ENCODE assay signal across 7 cellular contexts in the genomic region with DNA sequence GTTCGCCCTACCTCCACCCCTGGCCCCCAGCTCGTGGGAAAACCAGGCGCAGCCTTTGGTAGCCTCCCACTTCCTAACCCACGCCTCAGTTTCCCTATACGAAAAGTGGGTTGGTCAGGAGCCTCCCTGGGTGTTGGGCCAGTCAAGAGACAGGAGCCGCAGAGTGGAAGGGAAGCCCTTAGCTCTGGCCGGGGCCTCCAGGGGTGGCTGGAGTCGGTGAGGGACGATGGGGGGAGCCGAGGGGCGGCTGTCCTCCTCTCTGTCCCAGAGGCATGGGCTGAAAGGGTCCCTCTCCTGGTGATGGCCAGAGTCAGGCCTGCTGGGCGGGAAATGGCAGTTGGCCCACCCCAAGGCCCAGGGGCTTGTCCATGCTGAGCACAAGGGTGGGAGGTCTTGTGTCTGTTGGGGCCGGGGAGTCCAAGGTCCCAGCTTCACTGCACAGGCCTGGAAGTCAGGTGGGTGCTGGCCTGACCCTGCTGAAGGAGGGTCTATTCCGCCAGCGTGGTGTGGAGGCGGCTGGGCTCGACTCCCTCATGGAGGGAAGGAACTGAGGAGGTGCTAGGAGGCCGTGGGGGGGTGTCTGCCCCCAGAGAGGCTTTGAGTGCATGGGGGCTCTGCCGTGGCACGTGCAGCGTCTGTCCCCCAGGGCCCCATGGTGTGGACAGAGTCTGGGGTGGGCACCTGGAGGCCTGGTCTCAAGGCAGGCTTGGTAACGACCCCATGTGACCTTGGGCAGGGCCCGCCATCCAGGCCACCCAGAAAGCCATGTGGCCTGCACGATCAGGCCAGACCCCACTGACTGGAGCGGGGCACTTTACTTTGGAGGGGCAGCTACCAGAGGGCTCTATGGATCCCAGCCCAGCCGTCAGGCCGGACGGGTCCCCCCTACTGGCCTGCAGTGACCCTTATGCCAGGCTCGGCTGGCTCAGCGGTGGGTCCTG. TPM values are rescaled to one million over a fixed set of nuclear protein-coding genes. Genes with fewer than 3 reads are reported as not detected.
DNase-seq lines count a peak whose midpoint lies in the region; ATAC-seq, FAIRE-seq and TF ChIP-seq lines count a peak whose summit lies in the region.

No MANE protein-coding gene starts in this region.

- no peaks in the 10 kb centered on the region for H3K27me3 Mint-ChIP-seq in activated naive CD8-positive, alpha-beta T cell

- H3K36me3 Mint-ChIP-seq in activated naive CD8-positive, alpha-beta T cell, result no peaks in the 10 kb centered on the region

- dilution Hi-C loops in keratinocyte (cut with MboI; ENCODE audit: extremely low pct_ligation_motif_present, low sequenced_read_pairs), result no loop called here

- H3K4me1 ChIP-seq in keratinocyte (ENCODE audit: control insufficient read depth, extremely low read depth, insufficient read depth, low read length) (peaks cover 19% of the 10 kb centered on the region), subcutaneous abdominal adipose tissue (ENCODE audit: control insufficient read depth in 5 of 5, insufficient read depth in 5 of 5, low read length in 5 of 5) (peaks cover 0 to 57% (median 34%) of the 10 kb centered on the region in 5 donors)

- no peaks in the 10 kb centered on the region for H3K36me3 ChIP-seq in keratinocyte (ENCODE audit: control insufficient read depth in 2 of 2, extremely low read depth in 1 of 2, insufficient read depth in 2 of 2, low read length in 2 of 2)
- no peaks in the 10 kb centered on the region for H3K36me3 ChIP-seq in subcutaneous abdominal adipose tissue (ENCODE audit: control insufficient read depth in 5 of 5, insufficient read depth in 5 of 5, low read length in 5 of 5)

- no peaks in the 10 kb centered on the region for H3K27me3 ChIP-seq in HL-60 (ENCODE audit: insufficient read depth, poor library complexity, severe bottlenecking)
- no peaks in the 10 kb centered on the region for H3K27me3 ChIP-seq in keratinocyte (ENCODE audit: control insufficient read depth, extremely low read depth, insufficient read depth, low read length)
- peaks cover 0 to 25% (median 6%) of the 10 kb centered on the region in 5 donors for H3K27me3 ChIP-seq in subcutaneous abdominal adipose tissue (ENCODE audit: control insufficient read depth in 5 of 5, insufficient read depth in 4 of 5, low read length in 5 of 5)

- ATAC-seq in GM21447 (IDR thresholded peaks at IDR 0.05; ENCODE audit: unreplicated experiment) (no peak), GM21360 (IDR thresholded peaks at IDR 0.05; ENCODE audit: unreplicated experiment) (no peak)

- no peak overlapping the region for H2AFZ ChIP-seq in keratinocyte (ENCODE audit: control insufficient read depth, low read length)

- H3K27ac ChIP-seq in HL-60 (replicated peaks), result peak overlapping the region; percentile 94
- no peak overlapping the region for H3K27ac ChIP-seq in keratinocyte (ENCODE audit: control insufficient read depth, insufficient read depth, low read length)
- no peak overlapping the region for H3K27ac ChIP-seq in subcutaneous abdominal adipose tissue (ENCODE audit: low read depth, low read length)

- no peak for FAIRE-seq in keratinocyte (lab: Jason Lieb, UNC)

- H3K9me1 ChIP-seq in keratinocyte (ENCODE audit: control insufficient read depth, extremely low read depth, insufficient read depth, low read length), result no peaks in the 10 kb centered on the region

- peak overlapping the region; percentile 86 for H3K4me3 ChIP-seq in HL-60 (replicated peaks; ENCODE audit: insufficient read depth, low read length)
- H3K4me3 ChIP-seq in keratinocyte (ENCODE audit: control insufficient read depth in 2 of 3, extremely low read depth in 1 of 3, insufficient read depth in 2 of 3, low read depth in 1 of 3, low read length in 3 of 3), result peak overlapping the region; percentile 60 to 80 (median 73)
- H3K4me3 ChIP-seq in subcutaneous abdominal adipose tissue (ENCODE audit: low read depth in 1 of 5, low read length in 5 of 5), result peak overlapping the region in 4 of 5 donors; percentile 27 to 73 (median 71)

- peak overlapping the region; percentile 67 for H3K4me2 ChIP-seq in keratinocyte (ENCODE audit: control insufficient read depth, extremely low read depth, insufficient read depth, low read depth, low read length)

- H4K20me1 ChIP-seq in keratinocyte (ENCODE audit: control insufficient read depth, extremely low read depth, insufficient read depth, low read length), result no peaks in the 10 kb centered on the region

- H3K4me3 Mint-ChIP-seq in activated naive CD8-positive, alpha-beta T cell, result peak overlapping the region; percentile 75

- no peak for TF ChIP-seq CTCF in HL-60 (IDR thresholded peaks at IDR 0.05; ENCODE audit: insufficient read depth, low read length)
- TF ChIP-seq CTCF in keratinocyte (optimal IDR thresholded peaks at IDR 0.05 in 1 of 3, IDR thresholded peaks at IDR 0.05 in 1 of 3, conservative IDR thresholded peaks at IDR 0.05 in 1 of 3; ENCODE audit: extremely low read depth in 1 of 3, insufficient read depth in 2 of 3, low read length in 3 of 3), result no peak

- H3K9me3 Mint-ChIP-seq in activated naive CD8-positive, alpha-beta T cell (ENCODE audit: low read depth), result no peaks in the 10 kb centered on the region

- no peaks in the 10 kb centered on the region for H3K79me2 ChIP-seq in keratinocyte (ENCODE audit: control insufficient read depth, insufficient read depth, low read length)

- peaks cover 5% of the 10 kb centered on the region for H3K4me1 Mint-ChIP-seq in activated naive CD8-positive, alpha-beta T cell (ENCODE audit: low read depth)

- H3K9me3 ChIP-seq in keratinocyte (ENCODE audit: control insufficient read depth, low read depth, low read length) (no peaks in the 10 kb centered on the region), subcutaneous abdominal adipose tissue (ENCODE audit: control insufficient read depth in 5 of 5, low read length in 5 of 5) (no peaks in the 10 kb centered on the region)

- H3K27ac Mint-ChIP-seq in activated naive CD8-positive, alpha-beta T cell, result peak overlapping the region; percentile 73

- DNase-seq in HL-60 (ENCODE audit: low read depth in 1 of 2, low spot score in 1 of 2), result peak; percentile 43 to 75
- DNase-seq in keratinocyte (ENCODE audit: low read depth, low spot score), result no peak
- no peak for DNase-seq in NCI-H1417 treated with DMSO at 0.1 percent for 48 hours (lab: John Stamatoyannopoulos, UW)

- H3K9ac ChIP-seq in keratinocyte (ENCODE audit: control insufficient read depth, extremely low read depth, insufficient read depth, low read length) (peak overlapping the region; percentile 68), subcutaneous abdominal adipose tissue (ENCODE audit: low read length in 5 of 5) (peak overlapping the region in 3 of 5 donors; percentile 13 to 58 (median 43))

RNA-seq across cellular contexts. Expression of gene SLC16A3, which starts 1.1 kb away (rescaled TPM):
- 35.7 to 112 TPM (median 40.7 TPM) in 3 replicates for polyA plus RNA-seq in keratinocyte
- 2.3 TPM for polyA plus RNA-seq in keratinocyte (2011; ENCODE audit: low read depth)
- 10.9 and 32.0 TPM in 2 replicates for polyA plus RNA-seq in keratinocyte (2011; cell fraction: cytosol; rRNA removed)
- polyA plus RNA-seq in keratinocyte (2011; cell fraction: nucleus; rRNA removed), result 83.4 and 104 TPM in 2 replicates
- polyA plus RNA-seq in keratinocyte (2012; ENCODE audit: low replicate concordance), result 17.6 and 73.8 TPM in 2 replicates
- polyA minus RNA-seq in keratinocyte, result 53.8 to 107 TPM (median 83.5 TPM) in 3 replicates
- 181 TPM for polyA minus RNA-seq in keratinocyte (2011; cell fraction: cytosol; rRNA and poly(A)+ RNA removed)
- 161 and 170 TPM in 2 replicates for polyA minus RNA-seq in keratinocyte (2011; cell fraction: nucleus; rRNA and poly(A)+ RNA removed)

RNA-seq across cellular contexts. Expression of gene CCDC57, which starts 17.3 kb away (rescaled TPM):
- polyA plus RNA-seq in keratinocyte, result 14.0 to 24.8 TPM (median 19.2 TPM) in 3 replicates
- polyA plus RNA-seq in keratinocyte (2011; ENCODE audit: low read depth), result 7.6 TPM
- 3.2 and 6.1 TPM in 2 replicates for polyA plus RNA-seq in keratinocyte (2011; cell fraction: cytosol; rRNA removed)
- 85.5 and 116 TPM in 2 replicates for polyA plus RNA-seq in keratinocyte (2011; cell fraction: nucleus; rRNA removed)
- polyA plus RNA-seq in keratinocyte (2012; ENCODE audit: low replicate concordance), result 7.8 and 13.8 TPM in 2 replicates
- polyA minus RNA-seq in keratinocyte, result 13.4 to 15.4 TPM (median 13.8 TPM) in 3 replicates
- 11.7 TPM for polyA minus RNA-seq in keratinocyte (2011; cell fraction: cytosol; rRNA and poly(A)+ RNA removed)
- polyA minus RNA-seq in keratinocyte (2011; cell fraction: nucleus; rRNA and poly(A)+ RNA removed), result 23.3 and 29.9 TPM in 2 replicates

RNA-seq across cellular contexts. Expression of gene CSNK1D, which starts 43.5 kb away (rescaled TPM):
- 61.8 to 173 TPM (median 86.0 TPM) in 3 replicates for polyA plus RNA-seq in keratinocyte
- polyA plus RNA-seq in keratinocyte (2011; ENCODE audit: low read depth), result 33.8 TPM
- polyA plus RNA-seq in keratinocyte (2011; cell fraction: cytosol; rRNA removed), result 123 and 135 TPM in 2 replicates
- 286 and 337 TPM in 2 replicates for polyA plus RNA-seq in keratinocyte (2011; cell fraction: nucleus; rRNA removed)
- polyA plus RNA-seq in keratinocyte (2012; ENCODE audit: low replicate concordance), result 88.4 and 107 TPM in 2 replicates
- 75.4 to 226 TPM (median 76.3 TPM) in 3 replicates for polyA minus RNA-seq in keratinocyte
- polyA minus RNA-seq in keratinocyte (2011; cell fraction: cytosol; rRNA and poly(A)+ RNA removed), result 74.2 TPM
- 57.8 and 84.6 TPM in 2 replicates for polyA minus RNA-seq in keratinocyte (2011; cell fraction: nucleus; rRNA and poly(A)+ RNA removed)

Comparison
In these comparisons a context has a peak if more than half of its experiments do, and no peak if none do; other contexts are left out.
1. DNase-seq: peak in HL-60 (2 of 2); none in keratinocyte (single experiment) and NCI-H1417 treated with DMSO at 0.1 percent for 48 hours (single experiment).
2. Peak in every context shown above with its lines, with median percentiles within 50 percentile points of each other: H3K4me3 ChIP-seq.